In genomic region chr11:69482322-69482721, GRCh38 we compare ENCODE assay signal across 1 cellular context.
TF ChIP-seq lines count a peak whose summit lies in the region.

No MANE protein-coding gene starts in this region.

TF ChIP-seq in HEK293, 187 proteins besides CTCF, POLR2A, EP300 and RAD21 (continued from another document):
- no peak for TF ChIP-seq SCRT2 (tag by site-specific recombination; IDR thresholded peaks at IDR 0.05)
- no peak for TF ChIP-seq REPIN1 (tag by site-specific recombination; IDR thresholded peaks at IDR 0.05; ENCODE audit: low read depth)
- no peak for TF ChIP-seq ZNF596 (tag by site-specific recombination; IDR thresholded peaks at IDR 0.05)
- peak; percentile 63 for TF ChIP-seq ZFHX2 (tag by site-specific recombination; conservative IDR thresholded peaks at IDR 0.05)
- peak; percentile 92 for TF ChIP-seq ZNF366 (tag by site-specific recombination; conservative IDR thresholded peaks at IDR 0.05)
- peak; percentile 98 for TF ChIP-seq ZBTB17 (tag by site-specific recombination; IDR thresholded peaks at IDR 0.05)
- TF ChIP-seq ZNF391 (tag by site-specific recombination; IDR thresholded peaks at IDR 0.05; ENCODE audit: borderline replicate concordance, low read depth), result no peak
- TF ChIP-seq MZF1 (tag by site-specific recombination; IDR thresholded peaks at IDR 0.05; ENCODE audit: borderline replicate concordance), result no peak
- TF ChIP-seq BCL11A (tag by site-specific recombination; IDR thresholded peaks at IDR 0.05; ENCODE audit: low read depth), result no peak
- no peak for TF ChIP-seq ZNF48 (tag by site-specific recombination; IDR thresholded peaks at IDR 0.05)
- no peak for TF ChIP-seq ZNF473 (tag by site-specific recombination; IDR thresholded peaks at IDR 0.05)
- TF ChIP-seq MYNN (tag by site-specific recombination; IDR thresholded peaks at IDR 0.05; ENCODE audit: borderline replicate concordance), result no peak
- no peak for TF ChIP-seq YY2 (tag by site-specific recombination; IDR thresholded peaks at IDR 0.05)
- no peak for TF ChIP-seq ZSCAN18 (tag by site-specific recombination; IDR thresholded peaks at IDR 0.05)
TF ChIP-seq in HEK293: peak in this region for 4.
